10 cellular contexts compared by ENCODE assay signal in genomic region chr14:22549981-22550670, GRCh38. TPM values are rescaled to one million over a fixed set of nuclear protein-coding genes. Genes with fewer than 3 reads are reported as not detected.
A peak's percentile ranks its signal among the peaks of the same experiment; 100 is the strongest.
DNase-seq lines count a peak whose midpoint lies in the region; ATAC-seq and TF ChIP-seq lines count a peak whose summit lies in the region.
"Had no signal": no experiment of that assay in that cellular context is flagged by ENCODE, and none has a peak within 500 bp of the region (broad histone marks: within the 10 kb centered on the region; RNA-seq: fewer than 3 reads in every experiment).

No MANE protein-coding gene starts in this region.

- H3K27me3 ChIP-seq in iPS DF 6.9 (ENCODE audit: control insufficient read depth, insufficient read depth, low read length), result no peaks in the 10 kb centered on the region
- H3K27me3 ChIP-seq: ascending aorta had no signal

- H3K4me3 Mint-ChIP-seq in activated CD4-positive, alpha-beta T cell treated with anti-CD3 and anti-CD28 coated beads, Interleukin-2, amount 10 ng/mL, durations not matched to agents 24 days and 14 days, result peak overlapping the region; percentile 84

- H3K27ac Mint-ChIP-seq in activated CD4-positive, alpha-beta T cell treated with anti-CD3 and anti-CD28 coated beads, Interleukin-2, amount 10 ng/mL, durations not matched to agents 24 days and 14 days, result peak overlapping the region; percentile 93

- H3K36me3 ChIP-seq in iPS DF 6.9 (ENCODE audit: control insufficient read depth, insufficient read depth, low read length), result no peaks in the 10 kb centered on the region
- H3K36me3 ChIP-seq: ascending aorta had no signal

- peak; percentile 51 for ATAC-seq in HG03439 (IDR thresholded peaks at IDR 0.05; ENCODE audit: unreplicated experiment)
- ATAC-seq in omental fat pad (ENCODE audit: low FRiP score), result no peak

- peaks cover 7% of the 10 kb centered on the region for H3K4me1 ChIP-seq in iPS DF 6.9 (ENCODE audit: control insufficient read depth, insufficient read depth, low read length)

- intact Hi-C loops in activated CD4-positive, alpha-beta T cell treated with anti-CD3 and anti-CD28 coated beads, Interleukin-2, amount 10 ng/mL, durations not matched to agents 24 days and 14 days (cut with micrococcal nuclease), result loop anchor here (1.0 to 10.0 kb wide), 6 partner anchors 9 to 1285 kb away; partner anchors contain the start of gene HNRNPC

- no CpG with 5 or more reads among the region's 11 CpGs for WGBS in iPS DF 6.9 (ENCODE audit: insufficient coverage, insufficient read length)

- H3K27ac ChIP-seq in iPS DF 6.9 (ENCODE audit: low read length), result peak overlapping the region; percentile 5
- H3K27ac ChIP-seq: 22Rv1, ascending aorta had no signal

- H3K9me3 ChIP-seq in iPS DF 6.9 (ENCODE audit: control insufficient read depth, insufficient read depth, low read length), result no peaks in the 10 kb centered on the region
- H3K9me3 ChIP-seq: ascending aorta had no signal

- H3K4me1 Mint-ChIP-seq in activated CD4-positive, alpha-beta T cell treated with anti-CD3 and anti-CD28 coated beads, Interleukin-2, amount 10 ng/mL, durations not matched to agents 24 days and 14 days, result peaks cover 91% of the 10 kb centered on the region

- H3K9me3 Mint-ChIP-seq in activated CD4-positive, alpha-beta T cell treated with anti-CD3 and anti-CD28 coated beads, Interleukin-2, amount 10 ng/mL, durations not matched to agents 24 days and 14 days, result no peaks in the 10 kb centered on the region

- TF ChIP-seq CTCF in omental fat pad (IDR thresholded peaks at IDR 0.05), result no peak

- H3K4me3 ChIP-seq in iPS DF 6.9 (ENCODE audit: low read length), result no peak overlapping the region
- H3K4me3 ChIP-seq: ascending aorta had no signal

- H3K27me3 Mint-ChIP-seq in activated CD4-positive, alpha-beta T cell treated with anti-CD3 and anti-CD28 coated beads, Interleukin-2, amount 10 ng/mL, durations not matched to agents 24 days and 14 days, result no peaks in the 10 kb centered on the region

- peaks cover 84% of the 10 kb centered on the region for H3K36me3 Mint-ChIP-seq in activated CD4-positive, alpha-beta T cell treated with anti-CD3 and anti-CD28 coated beads, Interleukin-2, amount 10 ng/mL, durations not matched to agents 24 days and 14 days (ENCODE audit: low read depth)

- peak; percentile 47 for DNase-seq in NK-92 treated with Interleukin-12 subunit alpha and Interleukin-12 subunit beta, amount 100 ng/mL, for 24 hours (lab: John Stamatoyannopoulos, UW)
- DNase-seq in NK-92 (lab: John Stamatoyannopoulos, UW; ENCODE audit: unreplicated experiment) (no peak), iPS DF 6.9 (ENCODE audit: low read depth, low spot score) (no peak), NCI-H187 treated with DMSO at 0.1 percent for 48 hours (lab: John Stamatoyannopoulos, UW) (no peak), NCI-H1930 (lab: John Stamatoyannopoulos, UW) (no peak), omental fat pad (ENCODE audit: low spot score) (no peak)
- DNase-seq in activated CD4-positive, alpha-beta T cell treated with anti-CD3 and anti-CD28 coated beads, Interleukin-2, amount 10 ng/mL, durations not matched to agents 24 days and 14 days, result peak; percentile 91

RNA-seq across cellular contexts. Expression of gene DAD1, which starts 38.9 kb away (rescaled TPM):
- 255 and 266 TPM in 2 replicates for total RNA-seq in activated CD4-positive, alpha-beta T cell treated with anti-CD3 and anti-CD28 coated beads, Interleukin-2, amount 10 ng/mL, durations not matched to agents 24 days and 14 days
- total RNA-seq in omental fat pad, result 100 to 1,000 TPM; 156 to 272 (median 244) TPM

RNA-seq across cellular contexts. Expression of gene ABHD4, which starts 48.0 kb away (rescaled TPM):
- 9.7 and 10.3 TPM in 2 replicates for total RNA-seq in activated CD4-positive, alpha-beta T cell treated with anti-CD3 and anti-CD28 coated beads, Interleukin-2, amount 10 ng/mL, durations not matched to agents 24 days and 14 days
- total RNA-seq in omental fat pad, result 10 to 100 TPM; 14.9 to 33.5 (median 21.1) TPM

Comparison
In these comparisons a context has a peak if more than half of its experiments do, and no peak if none do; other contexts are left out.
1. DNase-seq: peak in NK-92 treated with Interleukin-12 subunit alpha and Interleukin-12 subunit beta, amount 100 ng/mL, for 24 hours (single experiment) and activated CD4-positive, alpha-beta T cell treated with anti-CD3 and anti-CD28 coated beads, Interleukin-2, amount 10 ng/mL, durations not matched to agents 24 days and 14 days (single experiment); none in NK-92 (single experiment), iPS DF 6.9 (single experiment), NCI-H187 treated with DMSO at 0.1 percent for 48 hours (single experiment), NCI-H1930 (0 of 2) and omental fat pad (single experiment).